In the genomic region with DNA sequence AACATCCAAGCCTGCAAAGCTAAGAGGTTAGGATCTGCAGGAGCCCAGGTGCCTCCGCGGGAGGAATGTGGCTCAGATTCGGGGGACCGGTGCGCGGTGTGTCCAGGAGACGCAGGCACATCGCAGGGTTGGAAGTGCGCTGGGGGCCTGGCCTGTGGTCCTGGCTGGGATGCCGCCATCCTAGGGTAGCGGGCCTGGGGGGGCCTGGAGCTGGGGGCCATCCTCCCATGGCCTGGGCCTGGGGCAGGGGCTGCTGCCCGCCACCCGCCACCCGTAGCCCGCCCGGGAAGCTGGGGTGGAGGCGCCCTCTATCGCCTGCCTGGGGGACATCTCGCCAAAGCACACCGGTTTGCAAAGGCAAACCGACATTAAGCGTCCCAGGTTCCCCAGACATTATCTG, we compare ENCODE assay signal across 8 cellular contexts.
DNase-seq lines count a peak whose midpoint lies in the region; ATAC-seq and TF ChIP-seq lines count a peak whose summit lies in the region.

No MANE protein-coding gene starts in this region.

- POLR2A ChIA-PET in CD4-positive, alpha-beta memory T cell (lab: Charles Lee; ENCODE audit: partially characterized antibody) = no interaction called here

- H3K9me3 Mint-ChIP-seq in CD4-positive, alpha-beta memory T cell = no peaks in the 10 kb centered on the region

- 23% methylated on average over 22 of the region's 22 CpGs for WGBS in right cardiac atrium
- WGBS in stomach, 5 donors = 24 to 37% (median 35%) methylated on average over 14 to 22 of the region's 22 CpGs

- no peak for TF ChIP-seq EP300 in stomach (IDR thresholded peaks at IDR 0.05)

- DNase-seq in SKM-1 treated with dmso at 0.1 percent for 144 hours (lab: John Stamatoyannopoulos, UW; ENCODE audit: unreplicated experiment) (peak; percentile 14), SKM-1 (lab: John Stamatoyannopoulos, UW; ENCODE audit: unreplicated experiment) (no peak), right cardiac atrium (peak; percentile 40 to 84 (median 71)), stomach (peak; percentile 63), SHP77 treated with DMSO at 0.1 percent for 48 hours (lab: John Stamatoyannopoulos, UW) (no peak)
- DNase-seq in CD4-positive, alpha-beta memory T cell = no peak

- TF ChIP-seq CTCF in WI38 (IDR thresholded peaks at IDR 0.05; ENCODE audit: low read depth, low read length) (peak; percentile 41; the same call in 1 of the 2 replicates), stomach (IDR thresholded peaks at IDR 0.05) (peak in 5 of 7 experiments; percentile 55 to 85 (median 75))

- no peak for TF ChIP-seq POLR2A in stomach (IDR thresholded peaks at IDR 0.05)

- no peaks in the 10 kb centered on the region for H3K36me3 ChIP-seq in stomach
- H3K36me3 ChIP-seq in CD4-positive, alpha-beta memory T cell (ENCODE audit: insufficient read depth, low read length) = no peaks in the 10 kb centered on the region

- no peak overlapping the region for H3K27ac Mint-ChIP-seq in CD4-positive, alpha-beta memory T cell

- H3K27me3 ChIP-seq in right cardiac atrium (ENCODE audit: control insufficient read depth, insufficient read depth) (no peaks in the 10 kb centered on the region), stomach (peaks cover 0 to 43% (median 6%) of the 10 kb centered on the region in 3 donors)
- no peaks in the 10 kb centered on the region for H3K27me3 ChIP-seq in CD4-positive, alpha-beta memory T cell (ENCODE audit: insufficient read depth, low read length)

- CTCF ChIA-PET in CD4-positive, alpha-beta memory T cell (lab: Charles Lee; ENCODE audit: partially characterized antibody) = no interaction called here

- peak; percentile 54 to 65 for ATAC-seq in right cardiac atrium
- no peak for ATAC-seq in GM21360 (IDR thresholded peaks at IDR 0.05; ENCODE audit: unreplicated experiment)

- H3K4me3 ChIP-seq in WI38 (ENCODE audit: low read depth, low read length) = no peak overlapping the region
- H3K4me3 ChIP-seq in right cardiac atrium (ENCODE audit: low read length) = no peak overlapping the region
- no peak overlapping the region for H3K4me3 ChIP-seq in stomach
- no peak overlapping the region for H3K4me3 ChIP-seq in CD4-positive, alpha-beta memory T cell (ENCODE audit: low read length in 2 of 2)

- H3K4me1 Mint-ChIP-seq in CD4-positive, alpha-beta memory T cell = no peaks in the 10 kb centered on the region

- H3K36me3 Mint-ChIP-seq in CD4-positive, alpha-beta memory T cell = no peaks in the 10 kb centered on the region

- peaks cover 0 to 6% of the 10 kb centered on the region in 2 donors for H3K27me3 Mint-ChIP-seq in CD4-positive, alpha-beta memory T cell

- H3K27ac ChIP-seq in right cardiac atrium (ENCODE audit: low read length) (no peak overlapping the region), stomach (peak overlapping the region in 4 of 5 donors; percentile 6 to 54 (median 10))
- H3K27ac ChIP-seq in CD4-positive, alpha-beta memory T cell (ENCODE audit: low read depth, low read length) = no peak overlapping the region

- intact Hi-C loops in right cardiac atrium (cut with DNase I) = loop anchor here in 3 of 4 donors (2.0 to 10.0 kb wide), 4 partner anchors 209 to 272 kb away; no protein-coding TSS in a partner anchor
- intact Hi-C loops in stomach (cut with DNase I; ENCODE audit: low total_unique reads) = no loop called here
- intact Hi-C loops in CD4-positive, alpha-beta memory T cell (cut with micrococcal nuclease) = loop anchor here (5.0 kb wide), 1 partner anchor 272 kb away; no protein-coding TSS in a partner anchor

- H3K4me1 ChIP-seq in right cardiac atrium (ENCODE audit: control insufficient read depth, insufficient read depth, low read length) = no peaks in the 10 kb centered on the region
- peaks cover 13 to 32% (median 19%) of the 10 kb centered on the region in 4 donors for H3K4me1 ChIP-seq in stomach
- no peaks in the 10 kb centered on the region for H3K4me1 ChIP-seq in CD4-positive, alpha-beta memory T cell (ENCODE audit: insufficient read depth, low read length)

- no peak overlapping the region for H3K4me3 Mint-ChIP-seq in CD4-positive, alpha-beta memory T cell

- H3K9me3 ChIP-seq in right cardiac atrium (ENCODE audit: control insufficient read depth, low read length) = no peaks in the 10 kb centered on the region
- H3K9me3 ChIP-seq in stomach = no peaks in the 10 kb centered on the region
- no peaks in the 10 kb centered on the region for H3K9me3 ChIP-seq in CD4-positive, alpha-beta memory T cell (ENCODE audit: control insufficient read depth in 1 of 2, low read length in 2 of 2)

Comparison
In these comparisons a context has a peak if more than half of its experiments do, and no peak if none do; other contexts are left out.
1. DNase-seq: peak in SKM-1 treated with dmso at 0.1 percent for 144 hours (single experiment), right cardiac atrium (3 of 3) and stomach (single experiment); none in SKM-1 (single experiment), CD4-positive, alpha-beta memory T cell (0 of 5) and SHP77 treated with DMSO at 0.1 percent for 48 hours (single experiment).
2. H3K27ac ChIP-seq: peak in stomach (4 of 5); none in right cardiac atrium (single experiment) and CD4-positive, alpha-beta memory T cell (single experiment).